In genomic region chr4:150589174-150589573, GRCh38 we compare ENCODE assay signal across 1 cellular context.
TF ChIP-seq lines count a peak whose summit lies in the region.

No MANE protein-coding gene starts in this region.

TF ChIP-seq in SK-N-SH, 30 proteins besides CTCF, POLR2A, EP300 and RAD21 (continued from another document):
- TF ChIP-seq IRF3 (IDR thresholded peaks at IDR 0.05; ENCODE audit: low read depth, low read length), result no peak
